31 cellular contexts compared by ENCODE assay signal in genomic region chr19:18096258-18096657, GRCh38. TPM values are rescaled to one million over a fixed set of nuclear protein-coding genes. Genes with fewer than 3 reads are reported as not detected.
"Had no signal": no experiment of that assay in that cellular context is flagged by ENCODE, and none has a peak within 500 bp of the region (broad histone marks: within the 10 kb centered on the region; RNA-seq: fewer than 3 reads in every experiment).

No MANE protein-coding gene starts in this region.

- DNase-seq: activated CD4-positive, alpha-beta T cell treated with anti-CD3 and anti-CD28 coated beads for 1 hour; activated CD4-positive, alpha-beta T cell treated with anti-CD3 and anti-CD28 coated beads, Interleukin-2, amount 10 ng/mL, durations not matched to agents 7 days and 5 days; activated CD8-positive, alpha-beta memory T cell treated with anti-CD3 and anti-CD28 coated beads, Interleukin-2, amount 10 ng/mL, durations not matched to agents 7 days and 5 days; activated CD8-positive, alpha-beta T cell treated with anti-CD3 and anti-CD28 coated beads, Interleukin-2, amount 10 ng/mL, durations not matched to agents 7 days and 5 days; activated effector memory CD4-positive, alpha-beta T cell treated with Interleukin-2 at 50 U/mL for 16 hours; activated naive CD4-positive, alpha-beta T cell treated with Interleukin-2 at 50 U/mL for 16 hours; activated naive CD8-positive, alpha-beta T cell treated with anti-CD3 and anti-CD28 coated beads for 36 hours; cerebellar nuclear complex; colonic mucosa; effector memory CD4-positive, alpha-beta T cell; glutamatergic neuron; left lung; lower lobe of right lung; mesendoderm; posterior cingulate gyrus; right cardiac atrium; spleen; stimulated activated CD4-positive, alpha-beta T cell treated with anti-CD3 and anti-CD28 coated beads, Interleukin-2, amount 100 ng/mL, for 48 hours; stimulated activated naive CD8-positive, alpha-beta T cell treated with anti-CD3 and anti-CD28 coated beads, Interleukin-15, Interleukin-2, amounts not matched to agents 100 U/mL and 50 U/mL, for 24 hours; T-helper 17 cell; T1000; trophoblast cell; uterus had no signal

- H3K4me3 Mint-ChIP-seq: activated CD4-positive, alpha-beta T cell treated with anti-CD3 and anti-CD28 coated beads, Interleukin-2, amount 10 ng/mL, durations not matched to agents 7 days and 5 days; activated CD8-positive, alpha-beta memory T cell treated with anti-CD3 and anti-CD28 coated beads, Interleukin-2, amount 10 ng/mL, durations not matched to agents 7 days and 5 days; activated CD8-positive, alpha-beta T cell treated with anti-CD3 and anti-CD28 coated beads, Interleukin-2, amount 10 ng/mL, durations not matched to agents 7 days and 5 days; activated naive CD8-positive, alpha-beta T cell treated with anti-CD3 and anti-CD28 coated beads for 36 hours; brain; neural progenitor cell; T-helper 17 cell had no signal

- H3K27me3 Mint-ChIP-seq: activated CD8-positive, alpha-beta memory T cell treated with anti-CD3 and anti-CD28 coated beads, Interleukin-2, amount 10 ng/mL, durations not matched to agents 7 days and 5 days; activated naive CD8-positive, alpha-beta T cell treated with anti-CD3 and anti-CD28 coated beads for 36 hours; T-helper 17 cell had no signal

- H3K27me3 ChIP-seq: ascending aorta had no signal

- H3K9me3 Mint-ChIP-seq: activated CD4-positive, alpha-beta T cell treated with anti-CD3 and anti-CD28 coated beads, Interleukin-2, amount 10 ng/mL, durations not matched to agents 7 days and 5 days; activated naive CD8-positive, alpha-beta T cell treated with anti-CD3 and anti-CD28 coated beads for 36 hours; neural progenitor cell had no signal

- H3K36me3 ChIP-seq: ascending aorta, cardiac muscle cell, colonic mucosa, left lung, lower lobe of right lung, neural progenitor cell, thoracic aorta, uterus had no signal

- H3K27ac ChIP-seq: ascending aorta, cardiac muscle cell, colonic mucosa, left lung, lower lobe of right lung, neural progenitor cell, thoracic aorta, uterus had no signal

- H3K4me3 ChIP-seq: ascending aorta, cardiac muscle cell, colonic mucosa, left lung, lower lobe of right lung, mucosa of descending colon, neural progenitor cell, spleen, thoracic aorta, uterus had no signal

- H3K36me3 Mint-ChIP-seq: activated CD8-positive, alpha-beta memory T cell treated with anti-CD3 and anti-CD28 coated beads, Interleukin-2, amount 10 ng/mL, durations not matched to agents 7 days and 5 days; brain; neural progenitor cell had no signal

- ATAC-seq: activated CD8-positive, alpha-beta memory T cell treated with anti-CD3 and anti-CD28 coated beads, Interleukin-2, amount 10 ng/mL, durations not matched to agents 7 days and 5 days; activated CD8-positive, alpha-beta T cell treated with anti-CD3 and anti-CD28 coated beads, Interleukin-2, amount 10 ng/mL, durations not matched to agents 7 days and 5 days; left lung; lower lobe of right lung; mucosa of descending colon; right cardiac atrium; stimulated activated naive CD8-positive, alpha-beta T cell treated with anti-CD3 and anti-CD28 coated beads, Interleukin-15, Interleukin-2, amounts not matched to agents 100 U/mL and 50 U/mL, for 24 hours; T-helper 17 cell had no signal

- H3K27ac Mint-ChIP-seq: activated CD4-positive, alpha-beta T cell treated with anti-CD3 and anti-CD28 coated beads, Interleukin-2, amount 10 ng/mL, durations not matched to agents 7 days and 5 days; activated CD8-positive, alpha-beta memory T cell treated with anti-CD3 and anti-CD28 coated beads, Interleukin-2, amount 10 ng/mL, durations not matched to agents 7 days and 5 days; activated CD8-positive, alpha-beta T cell treated with anti-CD3 and anti-CD28 coated beads, Interleukin-2, amount 10 ng/mL, durations not matched to agents 7 days and 5 days; activated naive CD8-positive, alpha-beta T cell treated with anti-CD3 and anti-CD28 coated beads for 36 hours; brain; neural progenitor cell had no signal

RNA-seq across cellular contexts. Expression of gene IL12RB1, which starts 9.5 kb away (rescaled TPM):
- total RNA-seq: cardiac muscle cell, epithelial cell of proximal tubule, myocyte had no signal
- polyA plus RNA-seq: cardiac muscle cell had no signal
